15 cellular contexts compared by ENCODE assay signal in the genomic region with DNA sequence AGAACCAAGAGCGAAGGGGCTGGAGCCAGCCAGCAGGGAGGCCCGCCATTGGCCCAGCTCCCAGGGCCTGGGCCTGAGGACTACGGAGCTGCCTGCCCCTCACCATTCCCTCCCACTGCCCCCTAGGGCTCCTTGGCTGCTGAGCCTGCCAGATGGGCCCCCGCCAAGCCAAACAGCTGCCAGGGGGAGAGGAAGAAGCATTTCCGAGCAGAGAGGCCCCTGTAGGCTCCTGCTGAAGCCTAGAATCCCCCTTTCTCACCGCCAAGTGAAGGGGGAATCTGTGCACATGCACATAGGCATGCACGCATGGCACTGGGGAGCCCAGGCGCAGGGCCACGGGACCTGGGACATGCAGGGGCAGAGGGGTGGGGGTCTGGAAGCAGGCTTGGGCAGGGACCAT. TPM values are rescaled to one million over a fixed set of nuclear protein-coding genes. Genes with fewer than 3 reads are reported as not detected.
DNase-seq lines count a peak whose midpoint lies in the region; ATAC-seq and TF ChIP-seq lines count a peak whose summit lies in the region.
"Had no signal": no experiment of that assay in that cellular context is flagged by ENCODE, and none has a peak within 500 bp of the region (broad histone marks: within the 10 kb centered on the region; RNA-seq: fewer than 3 reads in every experiment).

No MANE protein-coding gene starts in this region.

- H3K4me1 ChIP-seq in breast epithelium: peaks cover 9 to 13% of the 10 kb centered on the region in 2 donors
- no peaks in the 10 kb centered on the region for H3K4me1 ChIP-seq in mammary epithelial cell (ENCODE audit: insufficient read depth, low read length)
- H3K4me1 ChIP-seq in vagina: peaks cover 58% of the 10 kb centered on the region
- no peaks in the 10 kb centered on the region for H3K4me1 ChIP-seq in CD4-positive, alpha-beta memory T cell (ENCODE audit: insufficient read depth, low read length)

- H3K9me3 ChIP-seq in breast epithelium: no peaks in the 10 kb centered on the region
- no peaks in the 10 kb centered on the region for H3K9me3 ChIP-seq in mammary epithelial cell (replicated peaks; ENCODE audit: insufficient read depth, low read length)
- no peaks in the 10 kb centered on the region for H3K9me3 ChIP-seq in vagina
- H3K9me3 ChIP-seq in CD4-positive, alpha-beta memory T cell (ENCODE audit: control insufficient read depth in 1 of 2, low read length in 2 of 2): no peaks in the 10 kb centered on the region

- H3K4me3 Mint-ChIP-seq in CD4-positive, alpha-beta memory T cell: no peak overlapping the region
- H3K4me3 Mint-ChIP-seq: activated CD4-positive, alpha-beta memory T cell treated with anti-CD3 and anti-CD28 coated beads, Interleukin-2, amount 10 ng/mL, durations not matched to agents 7 days and 5 days had no signal

- ATAC-seq in left colon: no peak
- ATAC-seq: stimulated activated memory B cell treated with anti-CD40 and anti-IgM and Interleukin-4, amounts not matched to agents 10 μg/mL and 1 μg/mL and 100 μg/mL, for 72 hours had no signal

- H3K36me3 ChIP-seq in breast epithelium (no peaks in the 10 kb centered on the region), mammary epithelial cell (ENCODE audit: insufficient read depth, low read length) (no peaks in the 10 kb centered on the region), vagina (no peaks in the 10 kb centered on the region)
- H3K36me3 ChIP-seq in CD4-positive, alpha-beta memory T cell (ENCODE audit: insufficient read depth, low read length): no peaks in the 10 kb centered on the region

- H3K36me3 Mint-ChIP-seq in CD4-positive, alpha-beta memory T cell: no peaks in the 10 kb centered on the region
- H3K36me3 Mint-ChIP-seq: stimulated activated memory B cell treated with anti-CD40 and anti-IgM and Interleukin-4, amounts not matched to agents 10 μg/mL and 1 μg/mL and 100 μg/mL, for 72 hours had no signal

- peaks cover 0 to 1% (median 0%) of the 10 kb centered on the region in 4 donors for H3K4me1 Mint-ChIP-seq in CD4-positive, alpha-beta memory T cell
- H3K4me1 Mint-ChIP-seq: activated CD4-positive, alpha-beta memory T cell treated with anti-CD3 and anti-CD28 coated beads, Interleukin-2, amount 10 ng/mL, durations not matched to agents 7 days and 5 days had no signal

- no peaks in the 10 kb centered on the region for H3K79me2 ChIP-seq in mammary epithelial cell (ENCODE audit: insufficient read depth, low read length)

- H3K4me3 ChIP-seq in breast epithelium (peak overlapping the region in 1 of 3 donors; percentile 20), mammary epithelial cell (replicated peaks in 1 of 3; ENCODE audit: insufficient read depth in 1 of 3, low read depth in 2 of 3, low read length in 3 of 3) (no peak overlapping the region), astrocyte of the spinal cord (ENCODE audit: low read depth, low read length) (no peak overlapping the region), vagina (no peak overlapping the region)
- H3K4me3 ChIP-seq in CD4-positive, alpha-beta memory T cell (ENCODE audit: low read length in 2 of 2): no peak overlapping the region

- dilution Hi-C loops in mammary epithelial cell (cut with HindIII; ENCODE audit: low sequenced_read_pairs): no loop called here

- H3K27ac Mint-ChIP-seq in CD4-positive, alpha-beta memory T cell: no peak overlapping the region
- H3K27ac Mint-ChIP-seq: activated CD4-positive, alpha-beta memory T cell treated with anti-CD3 and anti-CD28 coated beads, Interleukin-2, amount 10 ng/mL, durations not matched to agents 7 days and 5 days had no signal

- POLR2A ChIA-PET in CD4-positive, alpha-beta memory T cell (lab: Charles Lee; ENCODE audit: partially characterized antibody): no interaction called here

- DNase-seq in breast epithelium (ENCODE audit: low spot score in 2 of 2) (no peak), mammary epithelial cell (no peak), astrocyte of the spinal cord (ENCODE audit: low read depth, low spot score) (peak; percentile 68), left kidney (ENCODE audit: low read depth, low spot score) (peak; percentile 68), vagina (ENCODE audit: extremely low spot score in 2 of 2) (no peak), left colon (no peak)
- no peak for DNase-seq in CD4-positive, alpha-beta memory T cell
- no peak for DNase-seq in activated CD8-positive, alpha-beta memory T cell treated with anti-CD3 and anti-CD28 coated beads, Interleukin-2, amount 50 U/mL, for 4 hours
- DNase-seq: ACHN; activated CD4-positive, alpha-beta memory T cell treated with anti-CD3 and anti-CD28 coated beads, Interleukin-2, amount 10 ng/mL, durations not matched to agents 7 days and 5 days; activated effector memory CD4-positive, alpha-beta T cell treated with anti-CD3 and anti-CD28 coated beads, Interleukin-2, amount 50 U/mL, for 16 hours; Karpas-422; midbrain; stimulated activated CD4-positive, alpha-beta T cell treated with anti-CD3 and anti-CD28 coated beads, Interleukin-4, amount 100 ng/mL, for 24 hours had no signal

- intact Hi-C loops in breast epithelium (cut with DNase I; ENCODE audit: low total_unique reads): no loop called here
- intact Hi-C loops in mammary epithelial cell (cut with micrococcal nuclease): no loop called here
- intact Hi-C loops in vagina (cut with DNase I): loop anchor here (10.0 kb wide), 1 partner anchor 49 kb away; no protein-coding TSS in a partner anchor
- intact Hi-C loops in CD4-positive, alpha-beta memory T cell (cut with micrococcal nuclease): no loop called here
- intact Hi-C loops in left colon (cut with DNase I, micrococcal nuclease): no loop called here

- TF ChIP-seq CTCF in breast epithelium (IDR thresholded peaks at IDR 0.05) (no peak), mammary epithelial cell (conservative IDR thresholded peaks at IDR 0.05 in 1 of 2, IDR thresholded peaks at IDR 0.05 in 1 of 2; ENCODE audit: extremely low read depth in 1 of 2, insufficient read depth in 1 of 2, low read depth in 1 of 2, low read length in 2 of 2) (no peak), astrocyte of the spinal cord (IDR thresholded peaks at IDR 0.05; ENCODE audit: low read depth, low read length) (no peak), vagina (IDR thresholded peaks at IDR 0.05) (no peak)

- no TSS peak for BruUV-seq in mammary epithelial cell (replicated peaks; lab: Mats Ljungman, UMichigan)

- TF ChIP-seq POLR2A in breast epithelium (IDR thresholded peaks at IDR 0.05) (no peak), vagina (IDR thresholded peaks at IDR 0.05) (no peak)

- in situ Hi-C loops in mammary epithelial cell (cut with MboI; ENCODE audit: low sequenced_read_pairs in 2 of 2): no loop called here
- in situ Hi-C loops in astrocyte of the spinal cord (cut with HindIII; ENCODE audit: low sequenced_read_pairs): no loop called here

- WGBS in mammary epithelial cell (ENCODE audit: low coverage, missing lambda C conversion rate): 34% methylated on average over 7 of the region's 9 CpGs

- no peak overlapping the region for H3K4me2 ChIP-seq in mammary epithelial cell (ENCODE audit: insufficient read depth, low read depth, low read length)

- H2AFZ ChIP-seq in mammary epithelial cell (ENCODE audit: low read depth, low read length): no peak overlapping the region

- H3K27ac ChIP-seq in breast epithelium (peak overlapping the region; percentile 41 to 68), mammary epithelial cell (ENCODE audit: insufficient read depth, low read depth, low read length) (no peak overlapping the region), vagina (peak overlapping the region; percentile 72)
- H3K27ac ChIP-seq in CD4-positive, alpha-beta memory T cell (ENCODE audit: low read depth, low read length): no peak overlapping the region

- no peak overlapping the region for H3K9ac ChIP-seq in mammary epithelial cell (ENCODE audit: insufficient read depth, low read length)

- H4K20me1 ChIP-seq in mammary epithelial cell (ENCODE audit: insufficient read depth, low read length): no peaks in the 10 kb centered on the region

- H3K27me3 ChIP-seq in breast epithelium (no peaks in the 10 kb centered on the region), mammary epithelial cell (ENCODE audit: insufficient read depth, low read length) (no peaks in the 10 kb centered on the region), vagina (no peaks in the 10 kb centered on the region)
- no peaks in the 10 kb centered on the region for H3K27me3 ChIP-seq in CD4-positive, alpha-beta memory T cell (ENCODE audit: insufficient read depth, low read length)

- peaks cover 14% of the 10 kb centered on the region in 2 donors for H3K27me3 Mint-ChIP-seq in CD4-positive, alpha-beta memory T cell

- no peaks in the 10 kb centered on the region for H3K9me3 Mint-ChIP-seq in CD4-positive, alpha-beta memory T cell
- H3K9me3 Mint-ChIP-seq: activated CD4-positive, alpha-beta memory T cell treated with anti-CD3 and anti-CD28 coated beads, Interleukin-2, amount 10 ng/mL, durations not matched to agents 7 days and 5 days; stimulated activated memory B cell treated with anti-CD40 and anti-IgM and Interleukin-4, amounts not matched to agents 10 μg/mL and 1 μg/mL and 100 μg/mL, for 72 hours had no signal

- CTCF ChIA-PET in mammary epithelial cell (lab: Charles Lee; ENCODE audit: low non-redundant PET): no interaction called here
- CTCF ChIA-PET in CD4-positive, alpha-beta memory T cell (lab: Charles Lee; ENCODE audit: partially characterized antibody): no interaction called here

RNA-seq across cellular contexts. Expression of gene MRPS18A, which starts 28.5 kb away (rescaled TPM):
- total RNA-seq in breast epithelium (10 to 100 TPM; 37.7 to 63.2 (median 40.6) TPM), mammary epithelial cell (10 to 100 TPM; 27.0 to 49.0 TPM), vagina (31.9 TPM), left colon (10 to 100 TPM; 56.9 to 69.4 TPM)
- polyA plus RNA-seq in mammary epithelial cell: 63.7 TPM
- polyA minus RNA-seq in mammary epithelial cell: 39.5 TPM
- 10 to 100 TPM; 31.3 to 32.4 TPM for total RNA-seq in CD4-positive, alpha-beta memory T cell
- polyA plus RNA-seq in CD4-positive, alpha-beta memory T cell: 10 to 100 TPM; 62.6 to 86.1 TPM

RNA-seq across cellular contexts. Expression of gene VEGFA, which starts 53.9 kb away (rescaled TPM):
- 100 to 1,000 TPM; 123 to 230 (median 132) TPM for total RNA-seq in breast epithelium
- 100 to 1,000 TPM; 161 to 313 TPM for total RNA-seq in mammary epithelial cell
- polyA plus RNA-seq in mammary epithelial cell: 196 TPM
- 634 TPM for polyA minus RNA-seq in mammary epithelial cell
- 194 TPM for total RNA-seq in vagina
- total RNA-seq in CD4-positive, alpha-beta memory T cell: 1 to 10 TPM in 1 of 2 experiments, under 1 TPM in 1; 0.29 to 1.1 TPM
- polyA plus RNA-seq in CD4-positive, alpha-beta memory T cell: not detected
- total RNA-seq in left colon: 100 to 1,000 TPM; 107 to 110 TPM

Comparison
In these comparisons a context has a peak if more than half of its experiments do, and no peak if none do; other contexts are left out.
1. H3K27ac ChIP-seq: peak in breast epithelium (2 of 2) and vagina (single experiment); none in mammary epithelial cell (single experiment) and CD4-positive, alpha-beta memory T cell (single experiment).
2. DNase-seq: peak in astrocyte of the spinal cord (single experiment) and left kidney (single experiment); none in breast epithelium (0 of 2), mammary epithelial cell (single experiment), vagina (0 of 2), CD4-positive, alpha-beta memory T cell (0 of 5), activated CD8-positive, alpha-beta memory T cell treated with anti-CD3 and anti-CD28 coated beads, Interleukin-2, amount 50 U/mL, for 4 hours (single experiment) and left colon (0 of 2).
3. RNA of gene VEGFA, which starts 53.9 kb away (total RNA-seq): 161 to 313 TPM in mammary epithelial cell, 194 TPM in vagina (single experiment), 123 to 230 TPM in breast epithelium and 107 to 110 TPM in left colon; 0.29 to 1.1 TPM in CD4-positive, alpha-beta memory T cell; every median in the first group is over 10 times any median in the second.